8 cellular contexts compared by ENCODE assay signal in genomic region chr11:113474362-113475159, GRCh38. TPM values are rescaled to one million over a fixed set of nuclear protein-coding genes. Genes with fewer than 3 reads are reported as not detected.
DNase-seq lines count a peak whose midpoint lies in the region; ATAC-seq and TF ChIP-seq lines count a peak whose summit lies in the region.

No MANE protein-coding gene starts in this region.

- no peak overlapping the region for H2BK12ac ChIP-seq in trophoblast cell (ENCODE audit: low read length)

- H4K8ac ChIP-seq in trophoblast cell (ENCODE audit: low read depth, low read length) = no peak overlapping the region

- H3K4me2 ChIP-seq in trophoblast cell (ENCODE audit: low read length) = peak overlapping the region; percentile 53

- TF ChIP-seq POLR2A in Peyer's patch (IDR thresholded peaks at IDR 0.05) = no peak

- H3K9ac ChIP-seq in trophoblast cell (ENCODE audit: low read length) = no peak overlapping the region

- no peak overlapping the region for H4K12ac ChIP-seq in trophoblast cell (ENCODE audit: low read depth, low read length)

- TF ChIP-seq CTCF in Peyer's patch (IDR thresholded peaks at IDR 0.05) = no peak

- H3K27me3 ChIP-seq in Peyer's patch (peaks cover 0 to 13% of the 10 kb centered on the region in 2 donors), trophoblast cell (ENCODE audit: insufficient read depth, low read length) (peaks cover 26% of the 10 kb centered on the region), aorta (ENCODE audit: control insufficient read depth in 1 of 2, insufficient read depth in 2 of 2, low read length in 1 of 2) (peaks cover 0 to 3% of the 10 kb centered on the region in 2 donors)

- H3K4ac ChIP-seq in trophoblast cell (ENCODE audit: low read depth, low read length) = no peak overlapping the region

- no peak overlapping the region for H2BK5ac ChIP-seq in trophoblast cell (ENCODE audit: low read depth, low read length, poor library complexity)

- H3K79me2 ChIP-seq in trophoblast cell (ENCODE audit: control insufficient read depth, insufficient read depth, low read length, poor library complexity) = no peaks in the 10 kb centered on the region

- peak overlapping the region; percentile 38 for H2AFZ ChIP-seq in trophoblast cell (ENCODE audit: insufficient read depth, low read length, poor library complexity)

- no CpG with 5 or more reads among the region's 70 CpGs for WGBS in trophoblast cell (ENCODE audit: extremely low coverage, insufficient coverage, insufficient read length)
- WGBS in aorta, 2 donors = 1 to 2% methylated on average over 69 to 70 of the region's 70 CpGs

- peaks cover 0 to 7% (median 0%) of the 10 kb centered on the region in 4 donors for H3K4me1 ChIP-seq in Peyer's patch
- peaks cover 3 to 8% of the 10 kb centered on the region in 2 experiments for H3K4me1 ChIP-seq in trophoblast cell (ENCODE audit: control insufficient read depth in 1 of 2, insufficient read depth in 2 of 2, low read length in 2 of 2)
- H3K4me1 ChIP-seq in aorta (ENCODE audit: control insufficient read depth in 1 of 2, insufficient read depth in 2 of 2, low read length in 2 of 2) = no peaks in the 10 kb centered on the region

- no peak overlapping the region for H3K27ac ChIP-seq in Peyer's patch
- H3K27ac ChIP-seq in trophoblast cell (ENCODE audit: low read depth, low read length) = no peak overlapping the region
- no peak overlapping the region for H3K27ac ChIP-seq in aorta (ENCODE audit: low read depth in 1 of 2, low read length in 2 of 2)

- H3K4me3 ChIP-seq in Peyer's patch (peak overlapping the region in 1 of 4 donors; percentile 25), trophoblast cell (ENCODE audit: low read depth, low read length) (peak overlapping the region; percentile 63), aorta (ENCODE audit: low read length in 2 of 2) (no peak overlapping the region)

- peaks cover 0 to 8% of the 10 kb centered on the region in 2 donors for H3K36me3 Mint-ChIP-seq in activated naive CD4-positive, alpha-beta T cell treated with anti-CD3 and anti-CD28 coated beads, Interleukin-2, amount 50 U/mL, for 72 hours

- peak; percentile 13 to 42 for DNase-seq in activated CD4-positive, alpha-beta T cell treated with anti-CD3 and anti-CD28 coated beads for 24 hours (ENCODE audit: low read depth in 2 of 2)
- no peak for DNase-seq in activated CD4-positive, alpha-beta T cell treated with anti-CD3 and anti-CD28 coated beads for 1 hour
- DNase-seq in Peyer's patch (peak in 2 of 3 donors; percentile 61 to 72), head of caudate nucleus (peak in 41 of 42 donors; percentile 30 to 91 (median 73)), trophoblast cell (peak; percentile 79 to 96), aorta (peak; percentile 81 to 93)
- peak in 1 of 2 donors; percentile 66 for DNase-seq in activated naive CD4-positive, alpha-beta T cell treated with anti-CD3 and anti-CD28 coated beads, Interleukin-2, amount 50 U/mL, for 72 hours (ENCODE audit: low spot score in 2 of 2)

- no peak overlapping the region for H3K18ac ChIP-seq in trophoblast cell (ENCODE audit: low read length)

- no peak overlapping the region for H4K91ac ChIP-seq in trophoblast cell (ENCODE audit: low read depth, low read length)

- no peak overlapping the region for H3K27ac Mint-ChIP-seq in activated naive CD4-positive, alpha-beta T cell treated with anti-CD3 and anti-CD28 coated beads, Interleukin-2, amount 50 U/mL, for 72 hours

- no peaks in the 10 kb centered on the region for H3K9me3 ChIP-seq in Peyer's patch
- H3K9me3 ChIP-seq in trophoblast cell (ENCODE audit: insufficient read depth, low read depth, low read length) = peaks cover 2% of the 10 kb centered on the region
- no peaks in the 10 kb centered on the region for H3K9me3 ChIP-seq in aorta (ENCODE audit: control insufficient read depth, low read length)

- H3K23ac ChIP-seq in trophoblast cell (ENCODE audit: low read length) = no peak overlapping the region

- no peak overlapping the region for H2AK5ac ChIP-seq in trophoblast cell (ENCODE audit: low read length)

- H3K79me1 ChIP-seq in trophoblast cell (ENCODE audit: low read length) = no peaks in the 10 kb centered on the region

- no peaks in the 10 kb centered on the region for H3K9me3 Mint-ChIP-seq in activated naive CD4-positive, alpha-beta T cell treated with anti-CD3 and anti-CD28 coated beads, Interleukin-2, amount 50 U/mL, for 72 hours

- no peak overlapping the region for H2BK120ac ChIP-seq in trophoblast cell (ENCODE audit: insufficient read depth, low read length, poor library complexity)

- ATAC-seq in activated naive CD4-positive, alpha-beta T cell treated with anti-CD3 and anti-CD28 coated beads, Interleukin-2, amount 50 U/mL, for 72 hours = peak; percentile 39 to 56
- peak; percentile 61 for ATAC-seq in aorta (ENCODE audit: low FRiP score)
- ATAC-seq in GM19351 (IDR thresholded peaks at IDR 0.05; ENCODE audit: unreplicated experiment) = no peak

- intact Hi-C loops in head of caudate nucleus (cut with DNase I) = no loop called here
- intact Hi-C loops in aorta (cut with DNase I) = no loop called here

- no peaks in the 10 kb centered on the region for H3K36me3 ChIP-seq in Peyer's patch
- H3K36me3 ChIP-seq in trophoblast cell (ENCODE audit: control insufficient read depth in 1 of 2, insufficient read depth in 2 of 2, low read length in 2 of 2) = no peaks in the 10 kb centered on the region
- no peaks in the 10 kb centered on the region for H3K36me3 ChIP-seq in aorta (ENCODE audit: control insufficient read depth in 1 of 2, insufficient read depth in 2 of 2, low read length in 1 of 2)

- H3K14ac ChIP-seq in trophoblast cell (ENCODE audit: low read length) = no peak overlapping the region

RNA-seq across cellular contexts. Expression of gene DRD2, which starts 0.6 kb away (rescaled TPM):
- total RNA-seq in Peyer's patch = not detected
- total RNA-seq in activated naive CD4-positive, alpha-beta T cell treated with anti-CD3 and anti-CD28 coated beads, Interleukin-2, amount 50 U/mL, for 72 hours = not detected
- polyA plus RNA-seq in trophoblast cell (2013) = 10.0 and 10.4 TPM in 2 replicates
- total RNA-seq in aorta = under 1 TPM; 0.48 to 0.58 TPM
- polyA plus RNA-seq in aorta = 1 to 10 TPM in 1 of 2 donors, under 1 TPM in 1; 0.63 to 1.3 TPM
